Comparison of ENCODE assay signal across 10 cellular contexts in the genomic region with DNA sequence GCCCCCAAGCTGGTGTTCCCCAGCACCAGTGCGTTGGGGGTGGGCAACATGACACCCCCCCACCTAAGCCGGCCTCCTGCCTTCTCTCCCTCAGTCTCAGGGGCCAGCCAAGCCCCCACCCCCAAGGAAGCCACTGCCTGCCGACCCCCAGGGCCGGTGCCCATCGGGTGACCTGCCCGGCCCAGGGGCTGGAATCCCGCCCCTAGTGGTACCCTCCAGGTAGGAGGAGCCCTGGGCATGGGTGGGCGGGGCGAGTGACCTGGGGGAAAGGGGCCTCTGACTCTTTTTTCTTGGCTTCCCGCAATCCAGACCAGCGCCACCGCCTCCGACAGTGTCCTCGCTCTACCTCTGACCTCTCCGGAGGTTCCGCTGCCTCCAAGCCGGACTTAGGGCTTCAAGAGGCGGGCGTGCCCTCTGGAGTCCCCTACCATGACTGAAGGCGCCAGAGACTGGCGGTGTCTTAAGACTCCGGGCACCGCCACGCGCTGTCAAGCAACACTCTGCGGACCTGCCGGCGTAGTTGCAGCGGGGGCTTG. TPM values are rescaled to one million over a fixed set of nuclear protein-coding genes. Genes with fewer than 3 reads are reported as not detected.
A peak's percentile ranks its signal among the peaks of the same experiment; 100 is the strongest.
DNase-seq lines count a peak whose midpoint lies in the region; ATAC-seq, FAIRE-seq and TF ChIP-seq lines count a peak whose summit lies in the region.
"Had no signal": no experiment of that assay in that cellular context is flagged by ENCODE, and none has a peak within 500 bp of the region (broad histone marks: within the 10 kb centered on the region; RNA-seq: fewer than 3 reads in every experiment).

No MANE protein-coding gene starts in this region.

- peak overlapping the region; percentile 91 for H3K4me3 Mint-ChIP-seq in WTC11

- TF ChIP-seq CTCF in A549 (IDR thresholded peaks at IDR 0.05): no peak
- peak; percentile 36 for TF ChIP-seq CTCF in GM12864 (IDR thresholded peaks at IDR 0.05; ENCODE audit: low read depth, low read length, missing control alignments)
- TF ChIP-seq CTCF in WTC11 (IDR thresholded peaks at IDR 0.05): no peak; the same call in none of the 2 replicates

- H3K4me1 ChIP-seq in A549: peaks cover 23% of the 10 kb centered on the region

- no peak for DNase-seq in A549 (ENCODE audit: low read depth in 1 of 2, low spot score in 1 of 2)
- no peak for DNase-seq in GM12864 (ENCODE audit: low read depth)
- DNase-seq in WTC11 (ENCODE audit: low spot score): peak; percentile 85
- peak; percentile 76 for DNase-seq in islet precursor cell
- no peak for DNase-seq in HK-2 (ENCODE audit: unreplicated experiment)
- no peak for DNase-seq in NCI-H2196 (lab: John Stamatoyannopoulos, UW; ENCODE audit: unreplicated experiment)
- DNase-seq in SK-N-DZ (ENCODE audit: low spot score): no peak
- DNase-seq in activated CD4-positive, alpha-beta T cell treated with anti-CD3 and anti-CD28 coated beads for 48 hours: no peak

- no peaks in the 10 kb centered on the region for H3K27me3 Mint-ChIP-seq in WTC11 (ENCODE audit: low read depth)

- no peaks in the 10 kb centered on the region for H3K9me3 Mint-ChIP-seq in WTC11

- peak overlapping the region in 1 of 2 experiments; percentile 72; a peak in 2 of 6 replicates for H3K27ac ChIP-seq in A549

- H3K4me2 ChIP-seq in A549: peak overlapping the region; percentile 91

- POLR2A ChIA-PET in A549 (lab: Yijun Ruan, JAX): interaction anchor here (0.7 to 1.7 kb wide), 2 partner anchors 23 to 89 kb away, joined by 5 to 22 read pairs; no protein-coding TSS in a partner anchor
- POLR2A ChIA-PET in WTC11 (lab: Charles Lee): interaction anchor here (1.0 to 3.5 kb wide), 6 partner anchors 16 to 90 kb away, joined by 3 to 10 read pairs (median 6); partner anchors contain the start of gene EFNA3

- no peak for TF ChIP-seq EP300 in A549 (IDR thresholded peaks at IDR 0.05)

- FAIRE-seq in A549 (lab: Jason Lieb, UNC): no peak

- peaks cover 13% of the 10 kb centered on the region for H3K36me3 Mint-ChIP-seq in WTC11

- ATAC-seq in A549: peak; percentile 33 to 68; a peak in 4 of 6 replicates
- peak; percentile 53 for ATAC-seq in WTC11

- 54% methylated on average over 5 of the region's 29 CpGs for WGBS in A549 (ENCODE audit: missing lambda C conversion rate)

- TF ChIP-seq POLR2A in A549 (IDR thresholded peaks at IDR 0.05; ENCODE audit: low read length): no peak

- H3K4me1 Mint-ChIP-seq in WTC11: peaks cover 17% of the 10 kb centered on the region

- no peak for TF ChIP-seq RAD21 in A549 (conservative IDR thresholded peaks at IDR 0.05 in 1 of 2, IDR thresholded peaks at IDR 0.05 in 1 of 2)

- no peaks in the 10 kb centered on the region for H3K9me3 ChIP-seq in A549

- CTCF ChIA-PET in A549 (lab: Yijun Ruan, JAX): interaction anchor here (0.5 to 27.3 kb wide), 26 partner anchors 9 to 580 kb away, joined by 3 to 350 read pairs (median 4); partner anchors contain the start of genes ADAM15, EFNA3 and KRTCAP2
- CTCF ChIA-PET in WTC11 (lab: Charles Lee): interaction anchor here (0.6 to 8.3 kb wide), 55 partner anchors 9 to 516 kb away, joined by 3 to 176 read pairs (median 8); partner anchors contain the start of genes ADAM15, CHRNB2, CKS1B and DCST1

- H3K27ac Mint-ChIP-seq in WTC11: no peak overlapping the region

- peak overlapping the region; percentile 77; the same call in 1 of the 3 replicates for H3K4me3 ChIP-seq in A549
- H3K4me3 ChIP-seq in GM12864 (ENCODE audit: low read depth, low read length): no peak overlapping the region

TF ChIP-seq in A549, 52 proteins besides CTCF, POLR2A, EP300 and RAD21 (continues in another document):
- TF ChIP-seq RNF2 (IDR thresholded peaks at IDR 0.05; ENCODE audit: borderline replicate concordance, low read depth) (no peak), RARB (CRISPR knock-in tag; IDR thresholded peaks at IDR 0.05) (no peak), TP53 (CRISPR knock-in tag; IDR thresholded peaks at IDR 0.05) (no peak), ELK1 (IDR thresholded peaks at IDR 0.05; ENCODE audit: low read depth, low read length) (no peak)

TF ChIP-seq in WTC11, 78 proteins besides CTCF, POLR2A, EP300 and RAD21 (continues in another document):
- TF ChIP-seq ZNF121 (CRISPR knock-in tag; IDR thresholded peaks at IDR 0.05): no peak
- no peak for TF ChIP-seq ZNF219 (CRISPR knock-in tag; IDR thresholded peaks at IDR 0.05; ENCODE audit: borderline replicate concordance)
- TF ChIP-seq SP1 (CRISPR knock-in tag; conservative IDR thresholded peaks at IDR 0.05): no peak
- TF ChIP-seq NR1H2 (CRISPR knock-in tag; IDR thresholded peaks at IDR 0.05): no peak
- TF ChIP-seq ARID4B (CRISPR knock-in tag; IDR thresholded peaks at IDR 0.05; ENCODE audit: borderline replicate concordance): no peak
- no peak for TF ChIP-seq EMX1 (CRISPR knock-in tag; IDR thresholded peaks at IDR 0.05)

RNA-seq across cellular contexts. Expression of gene EFNA4, which starts 1.3 kb away (rescaled TPM):
- polyA plus RNA-seq in A549 (2011; rRNA removed) (3.1 and 4.9 TPM in 2 replicates), A549 (2017; fragmentation: RNase III; extraction: RNeasy Plus Mini Kit Qiagen cat#74134 plus additional on column Dnase treatment) (6.1 to 8.7 TPM (median 7.5 TPM) in 3 replicates)
- polyA plus RNA-seq in A549 (2012; cell fraction: cytosol; rRNA removed): 5.3 and 7.4 TPM in 2 replicates
- polyA plus RNA-seq in A549 (2012; cell fraction: nucleus; rRNA removed): 6.7 and 7.0 TPM in 2 replicates
- polyA minus RNA-seq in A549 (2011; rRNA and poly(A)+ RNA removed): 4.5 and 5.9 TPM in 2 replicates
- 19.5 to 22.7 TPM (median 22.3 TPM) in 3 replicates for total RNA-seq in WTC11 (2021)
- polyA plus RNA-seq in SK-N-DZ (2014; cell fraction: cytosol; rRNA removed): 12.7 and 13.3 TPM in 2 replicates
- 9.2 and 10.1 TPM in 2 replicates for polyA plus RNA-seq in SK-N-DZ (2014; cell fraction: nucleus; rRNA removed)

RNA-seq across cellular contexts. Expression of gene ADAM15, which starts 11.1 kb away (rescaled TPM):
- polyA plus RNA-seq in A549 (2011; rRNA removed) (25.6 and 33.6 TPM in 2 replicates), A549 (2017; fragmentation: RNase III; extraction: RNeasy Plus Mini Kit Qiagen cat#74134 plus additional on column Dnase treatment) (33.0 to 35.2 TPM (median 34.2 TPM) in 3 replicates)
- 48.4 and 71.3 TPM in 2 replicates for polyA plus RNA-seq in A549 (2012; cell fraction: cytosol; rRNA removed)
- 165 and 205 TPM in 2 replicates for polyA plus RNA-seq in A549 (2012; cell fraction: nucleus; rRNA removed)
- polyA minus RNA-seq in A549 (2011; rRNA and poly(A)+ RNA removed): 66.5 and 71.0 TPM in 2 replicates
- 32.1 to 38.4 TPM (median 33.2 TPM) in 3 replicates for total RNA-seq in WTC11 (2021)
- polyA plus RNA-seq in SK-N-DZ (2014; cell fraction: cytosol; rRNA removed): 55.4 and 55.5 TPM in 2 replicates
- 227 and 243 TPM in 2 replicates for polyA plus RNA-seq in SK-N-DZ (2014; cell fraction: nucleus; rRNA removed)

RNA-seq across cellular contexts. Expression of gene EFNA3, which starts 16.4 kb away (rescaled TPM):
- 1.9 and 2.6 TPM in 2 replicates for polyA plus RNA-seq in A549 (2011; rRNA removed)
- polyA plus RNA-seq in A549 (2012; cell fraction: cytosol; rRNA removed): 2.6 and 3.0 TPM in 2 replicates
- polyA plus RNA-seq in A549 (2012; cell fraction: nucleus; rRNA removed): 2.7 and 3.3 TPM in 2 replicates
- polyA plus RNA-seq in A549 (2017; fragmentation: RNase III; extraction: RNeasy Plus Mini Kit Qiagen cat#74134 plus additional on column Dnase treatment): 2.0 to 3.2 TPM (median 2.7 TPM) in 3 replicates
- polyA minus RNA-seq in A549 (2011; rRNA and poly(A)+ RNA removed): 2.6 and 4.0 TPM in 2 replicates
- total RNA-seq in WTC11 (2021): 12.5 to 15.4 TPM (median 15.4 TPM) in 3 replicates
- polyA plus RNA-seq in SK-N-DZ (2014; cell fraction: cytosol; rRNA removed): 13.3 and 15.9 TPM in 2 replicates
- polyA plus RNA-seq in SK-N-DZ (2014; cell fraction: nucleus; rRNA removed): 10.2 and 10.5 TPM in 2 replicates

RNA-seq across cellular contexts. Expression of gene DCST1, which starts 28.6 kb away (rescaled TPM):
- polyA plus RNA-seq in A549 (2011; rRNA removed) (0.06 TPM in 1 of 2 replicates, not detected in the other), A549 (2017; fragmentation: RNase III; extraction: RNeasy Plus Mini Kit Qiagen cat#74134 plus additional on column Dnase treatment) (not detected in 3 replicates)
- polyA plus RNA-seq in A549 (2012; cell fraction: cytosol; rRNA removed): 0.03 and 0.04 TPM in 2 replicates
- polyA plus RNA-seq in A549 (2012; cell fraction: nucleus; rRNA removed): 0.08 TPM in 1 of 2 replicates, not detected in the other
- polyA minus RNA-seq in A549 (2011; rRNA and poly(A)+ RNA removed): 0.25 TPM in 1 of 2 replicates, not detected in the other
- total RNA-seq in WTC11 (2021): 0.15 TPM in 1 of 3 replicates, not detected in the others
- 0.05 TPM in 1 of 2 replicates, not detected in the other for polyA plus RNA-seq in SK-N-DZ (2014; cell fraction: cytosol; rRNA removed)
- not detected in 2 replicates for polyA plus RNA-seq in SK-N-DZ (2014; cell fraction: nucleus; rRNA removed)
- total RNA-seq: renal cortical epithelial cell had no signal

RNA-seq across cellular contexts. Expression of gene DCST2, which starts 28.6 kb away (rescaled TPM):
- polyA plus RNA-seq in A549 (2011; rRNA removed) (1.0 and 1.5 TPM in 2 replicates), A549 (2017; fragmentation: RNase III; extraction: RNeasy Plus Mini Kit Qiagen cat#74134 plus additional on column Dnase treatment) (0.23 to 0.46 TPM (median 0.43 TPM) in 3 replicates)
- polyA plus RNA-seq in A549 (2012; cell fraction: cytosol; rRNA removed): 0.63 and 0.76 TPM in 2 replicates
- 6.2 and 11.1 TPM in 2 replicates for polyA plus RNA-seq in A549 (2012; cell fraction: nucleus; rRNA removed)
- 0.73 and 0.83 TPM in 2 replicates for polyA minus RNA-seq in A549 (2011; rRNA and poly(A)+ RNA removed)
- 0.83 to 1.8 TPM (median 1.6 TPM) in 3 replicates for total RNA-seq in WTC11 (2021)
- 0.28 TPM in 1 of 2 replicates, not detected in the other for polyA plus RNA-seq in SK-N-DZ (2014; cell fraction: cytosol; rRNA removed)
- polyA plus RNA-seq in SK-N-DZ (2014; cell fraction: nucleus; rRNA removed): 0.19 and 2.3 TPM in 2 replicates
- total RNA-seq: temporal lobe had no signal

Comparison
In these comparisons a context has a peak if more than half of its experiments do, and no peak if none do; other contexts are left out.
1. DNase-seq: peak in WTC11 (single experiment) and islet precursor cell (single experiment); none in A549 (0 of 2), GM12864 (single experiment), HK-2 (single experiment), NCI-H2196 (single experiment), SK-N-DZ (single experiment) and activated CD4-positive, alpha-beta T cell treated with anti-CD3 and anti-CD28 coated beads for 48 hours (single experiment).